In genomic region chr9:130262771-130263170, GRCh38 we compare ENCODE assay signal across 19 cellular contexts. TPM values are rescaled to one million over a fixed set of nuclear protein-coding genes. Genes with fewer than 3 reads are reported as not detected.
DNase-seq lines count a peak whose midpoint lies in the region; ATAC-seq, FAIRE-seq and TF ChIP-seq lines count a peak whose summit lies in the region.
"Had no signal": no experiment of that assay in that cellular context is flagged by ENCODE, and none has a peak within 500 bp of the region (broad histone marks: within the 10 kb centered on the region; RNA-seq: fewer than 3 reads in every experiment).

No MANE protein-coding gene starts in this region.

- H3K36me3 ChIP-seq in heart right ventricle (no peaks in the 10 kb centered on the region), H1 (ENCODE audit: control insufficient read depth in 2 of 4, insufficient read depth in 4 of 4, low read length in 3 of 4) (no peaks in the 10 kb centered on the region), muscle layer of colon (ENCODE audit: insufficient read depth, low read length) (no peaks in the 10 kb centered on the region), spleen (no peaks in the 10 kb centered on the region)
- H3K36me3 ChIP-seq: BLaER1 treated with 17β-estradiol and CSF1 and Interleukin-3, amounts not matched to agents 10 nM and 100 nM; HAP-1 had no signal

- peaks cover 11% of the 10 kb centered on the region; the same call in 1 of the 2 replicates for H3K23me2 ChIP-seq in H1 (ENCODE audit: low read depth, low read length)

- H3K79me1 ChIP-seq in H1 (ENCODE audit: low read depth, low read length): no peaks in the 10 kb centered on the region; the same call in 1 of the 2 replicates

- H2BK5ac ChIP-seq in H1 (ENCODE audit: low read depth, low read length): no peak overlapping the region

- no peak overlapping the region for H3K14ac ChIP-seq in H1 (ENCODE audit: insufficient read length)

- H2BK12ac ChIP-seq in H1 (ENCODE audit: low read depth, low read length): 0 out of 2 replicates have a peak overlapping the region, but pooled peaks have one; percentile 35

- no peak overlapping the region for H4K8ac ChIP-seq in H1 (ENCODE audit: extremely low read depth, insufficient read depth, low read length)

- no peak for ATAC-seq in heart right ventricle
- no peak for ATAC-seq in HG02610 (IDR thresholded peaks at IDR 0.05; ENCODE audit: unreplicated experiment)
- ATAC-seq: GM12878 had no signal

- no peak overlapping the region for H2AFZ ChIP-seq in H1 (ENCODE audit: low read length)

- TF ChIP-seq CTCF in heart right ventricle (IDR thresholded peaks at IDR 0.05) (no peak), H1 (IDR thresholded peaks at IDR 0.05; ENCODE audit: control extremely low read depth in 1 of 3, insufficient read depth in 1 of 3, low read depth in 1 of 3, low read length in 3 of 3) (no peak), spleen (IDR thresholded peaks at IDR 0.05 in 8 of 11, conservative IDR thresholded peaks at IDR 0.05 in 3 of 11) (no peak), dorsolateral prefrontal cortex (IDR thresholded peaks at IDR 0.05 in 54 of 56, conservative IDR thresholded peaks at IDR 0.05 in 2 of 56; ENCODE audit: low read depth in 1 of 56, partially characterized antibody in 56 of 56) (no peak)

- H3K9me3 ChIP-seq in heart right ventricle: no peaks in the 10 kb centered on the region
- H3K9me3 ChIP-seq in H1 (ENCODE audit: insufficient read depth in 2 of 2, low read depth in 1 of 2, low read length in 1 of 2): peaks cover 7 to 9% of the 10 kb centered on the region in 2 experiments
- H3K9me3 ChIP-seq in muscle layer of colon (ENCODE audit: low read length): no peaks in the 10 kb centered on the region
- peaks cover 0 to 5% (median 0%) of the 10 kb centered on the region in 8 donors for H3K9me3 ChIP-seq in spleen
- H3K9me3 ChIP-seq: HAP-1 had no signal

- no peak overlapping the region for H2BK120ac ChIP-seq in H1 (replicated peaks; ENCODE audit: low read depth, low read length)

- H2AK5ac ChIP-seq in H1 (ENCODE audit: low read depth, low read length): no peak overlapping the region

- no peak overlapping the region for H3K4ac ChIP-seq in H1 (replicated peaks; ENCODE audit: insufficient read length, low read depth, low read length)

- H3K79me2 ChIP-seq in H1 (ENCODE audit: control insufficient read depth in 1 of 2, insufficient read depth in 2 of 2, low read length in 2 of 2): no peaks in the 10 kb centered on the region

- H4K5ac ChIP-seq in H1 (ENCODE audit: insufficient read length, low read depth, low read length): no peak overlapping the region

- no peak overlapping the region for H3K18ac ChIP-seq in H1 (ENCODE audit: extremely low read depth, low read length)

- no peak overlapping the region for H3K4me2 ChIP-seq in H1 (ENCODE audit: insufficient read depth in 1 of 2, low read depth in 2 of 2, low read length in 2 of 2)

- H2BK15ac ChIP-seq in H1 (ENCODE audit: low read length): 0 out of 2 replicates have a peak overlapping the region, but pooled peaks have one; percentile 23

- no peak for TF ChIP-seq POLR2A in H1 (IDR thresholded peaks at IDR 0.05; ENCODE audit: control extremely low read depth in 1 of 2, low read depth in 2 of 2, low read length in 2 of 2)
- no peak for TF ChIP-seq POLR2A in spleen (IDR thresholded peaks at IDR 0.05)

- H3K9ac ChIP-seq in H1 (replicated peaks in 1 of 4; ENCODE audit: extremely low read depth in 1 of 4, low read depth in 3 of 4, low read length in 3 of 4) (no peak overlapping the region), muscle layer of colon (ENCODE audit: low read length) (no peak overlapping the region)
- H3K9ac ChIP-seq: BLaER1 treated with 17β-estradiol and CSF1 and Interleukin-3, amounts not matched to agents 10 nM and 100 nM had no signal

- 0 out of 2 replicates have a peak overlapping the region, but pooled peaks have one; percentile 34 for H2BK20ac ChIP-seq in H1 (ENCODE audit: low read length)

- H3K4me1 ChIP-seq in heart right ventricle (peaks cover 0 to 32% (median 14%) of the 10 kb centered on the region in 9 donors), H1 (replicated peaks in 1 of 4; ENCODE audit: control insufficient read depth in 3 of 4, insufficient read depth in 4 of 4, low read length in 3 of 4) (peaks cover 2 to 15% (median 5%) of the 10 kb centered on the region in 4 experiments), muscle layer of colon (ENCODE audit: insufficient read depth, low read length) (peaks cover 46% of the 10 kb centered on the region), spleen (peaks cover 0 to 15% (median 12%) of the 10 kb centered on the region in 6 donors)
- H3K4me1 ChIP-seq: HAP-1 had no signal

- intact Hi-C loops in cardiac septum (cut with DNase I): no loop called here
- intact Hi-C loops in heart right ventricle (cut with DNase I): loop anchor here in 4 of 10 donors (5.0 to 10.0 kb wide), 3 partner anchors 62 to 80 kb away; no protein-coding TSS in a partner anchor
- intact Hi-C loops in spleen (cut with DNase I; ENCODE audit: low total_unique reads): no loop called here
- intact Hi-C loops in dorsolateral prefrontal cortex (cut with DNase I): no loop called here

- CTCF ChIA-PET in H1 (lab: Charles Lee; ENCODE audit: partially characterized antibody): interaction anchor here (0.9 to 3.8 kb wide), 8 partner anchors 9 to 58 kb away, joined by 3 to 22 read pairs (median 6); no protein-coding TSS in a partner anchor

- no peaks in the 10 kb centered on the region for H4K20me1 ChIP-seq in H1 (replicated peaks in 1 of 2; ENCODE audit: control insufficient read depth in 1 of 2, insufficient read depth in 2 of 2, low read length in 2 of 2)

- no peak overlapping the region for H4K91ac ChIP-seq in H1 (replicated peaks; ENCODE audit: insufficient read length, low read length)

- H3K4me3 ChIP-seq in heart right ventricle: no peak overlapping the region
- no peak overlapping the region for H3K4me3 ChIP-seq in H1 (ENCODE audit: extremely low read depth in 1 of 4, insufficient read depth in 2 of 4, low read depth in 3 of 4, low read length in 4 of 4)
- no peak overlapping the region for H3K4me3 ChIP-seq in muscle layer of colon (ENCODE audit: low read depth in 1 of 2, low read length in 2 of 2)
- H3K4me3 ChIP-seq in spleen: no peak overlapping the region
- no peak overlapping the region for H3K4me3 ChIP-seq in dorsolateral prefrontal cortex
- H3K4me3 ChIP-seq: BLaER1 treated with 17β-estradiol and CSF1 and Interleukin-3, amounts not matched to agents 10 nM and 100 nM; GM12878; HAP-1 had no signal

- no peak overlapping the region for H3K23ac ChIP-seq in H1 (ENCODE audit: insufficient read length)

- peak overlapping the region in 2 of 10 donors; percentile 4 to 48 for H3K27ac ChIP-seq in heart right ventricle
- no peak overlapping the region for H3K27ac ChIP-seq in H1 (ENCODE audit: low read depth, low read length)
- H3K27ac ChIP-seq in muscle layer of colon (ENCODE audit: low read depth, low read length): peak overlapping the region; percentile 1
- H3K27ac ChIP-seq in spleen: no peak overlapping the region
- H3K27ac ChIP-seq in dorsolateral prefrontal cortex: no peak overlapping the region
- H3K27ac ChIP-seq: 22Rv1; BLaER1 treated with 17β-estradiol and CSF1 and Interleukin-3, amounts not matched to agents 10 nM and 100 nM had no signal

- TF ChIP-seq EP300 in H1 (IDR thresholded peaks at IDR 0.05; ENCODE audit: borderline replicate concordance in 1 of 2, low read depth in 2 of 2, low read length in 2 of 2): no peak

- H3K56ac ChIP-seq in H1 (replicated peaks; ENCODE audit: insufficient read length, low read depth, low read length): no peak overlapping the region

- POLR2A ChIA-PET in H1 (lab: Charles Lee; ENCODE audit: partially characterized antibody): no interaction called here

- 79 to 84% methylated on average over 7 of the region's 7 CpGs for WGBS in heart right ventricle, 2 donors
- 87% methylated on average over 7 of the region's 7 CpGs; no CpG with 5 or more reads in 1 of the 2 experiments for WGBS in H1 (ENCODE audit: extremely low coverage in 1 of 2, insufficient coverage in 1 of 2, insufficient read length in 1 of 2, insufficient replicate concordance in 2 of 2, low coverage in 1 of 2, low lambda C conversion rate in 2 of 2, missing lambda C conversion rate in 1 of 2), 2 experiments
- WGBS in spleen, 5 donors: 68 to 74% (median 74%) methylated on average over 7 of the region's 7 CpGs

- DNase-seq in cardiac septum (ENCODE audit: low spot score) (peak; percentile 29), heart right ventricle (no peak), H1 (ENCODE audit: low read depth in 1 of 2, low spot score in 2 of 2) (no peak), spleen (peak; percentile 29), SK-N-DZ (ENCODE audit: low spot score) (no peak), dorsolateral prefrontal cortex (no peak)
- DNase-seq: AML-193; Calu3; CD4-positive, CD25-positive, alpha-beta regulatory T cell; DMS 273 treated with DMSO at 0.1 percent for 48 hours; GOT3; IMR-90 had no signal

- no peak for FAIRE-seq in H1 (lab: Jason Lieb, UNC)
- FAIRE-seq: GM12878, GM18507 had no signal

- H3K27me3 ChIP-seq in heart right ventricle (peaks cover 0 to 84% (median 60%) of the 10 kb centered on the region in 7 donors), H1 (replicated peaks in 1 of 4; ENCODE audit: control insufficient read depth in 3 of 4, extremely low read depth in 1 of 4, insufficient read depth in 3 of 4, low read length in 3 of 4) (peaks cover 0 to 20% (median 14%) of the 10 kb centered on the region in 4 experiments; a peak in 6 of 7 replicates), muscle layer of colon (ENCODE audit: control insufficient read depth in 1 of 2, insufficient read depth in 2 of 2, low read length in 2 of 2) (no peaks in the 10 kb centered on the region), spleen (replicated peaks in 1 of 7) (peaks cover 4 to 100% (median 51%) of the 10 kb centered on the region in 7 donors), dorsolateral prefrontal cortex (peaks cover 0 to 51% (median 28%) of the 10 kb centered on the region in 45 donors)

- TF ChIP-seq RAD21 in H1 (IDR thresholded peaks at IDR 0.05 in 1 of 2, conservative IDR thresholded peaks at IDR 0.05 in 1 of 2; ENCODE audit: low read depth in 2 of 2, low read length in 2 of 2): no peak

RNA-seq across cellular contexts. Expression of gene HMCN2, which starts 2.8 kb away (rescaled TPM):
- 5.3 TPM for total RNA-seq in cardiac septum
- total RNA-seq in heart right ventricle: 1 to 10 TPM; 2.6 to 6.1 (median 4.9) TPM
- polyA plus RNA-seq in heart right ventricle: 10 to 100 TPM in 1 of 2 donors, 1 to 10 TPM in 1; 6.2 to 10.2 TPM
- total RNA-seq in H1 (2021; fragmentation: NEBNext Ultra II Directional; extraction: Animal tissue kit (Norgen Biotek cat#: 25700)): 7.9 and 9.1 TPM in 2 replicates
- polyA plus RNA-seq in H1 (2011; rRNA removed): 5.0 and 8.3 TPM in 2 replicates
- 6.4 TPM for polyA plus RNA-seq in H1 (2011; cell fraction: cytosol; rRNA removed)
- polyA plus RNA-seq in H1 (2011; cell fraction: nucleus; rRNA removed): 60.8 TPM
- polyA plus RNA-seq in H1 (2012, experiment 1 of 2): 3.3 to 10.7 TPM (median 7.7 TPM) in 4 replicates
- 2.3 TPM for polyA plus RNA-seq in H1 (2012, experiment 2 of 2)
- polyA plus RNA-seq in H1 (2013, experiment 1 of 2): 3.8 TPM
- polyA plus RNA-seq in H1 (2013, experiment 2 of 2): 2.5 TPM
- 4.6 and 7.6 TPM in 2 replicates for polyA minus RNA-seq in H1 (2011; rRNA and poly(A)+ RNA removed)
- polyA minus RNA-seq in H1 (2011; cell fraction: cytosol; rRNA and poly(A)+ RNA removed): 9.8 TPM
- polyA minus RNA-seq in H1 (2011; cell fraction: nucleus; rRNA and poly(A)+ RNA removed): 25.3 TPM
- total RNA-seq in spleen: 1 to 10 TPM in 2 of 7 donors, under 1 TPM in 5; 0.09 to 1.9 (median 0.67) TPM
- 1 to 10 TPM in 2 of 3 donors, under 1 TPM in 1; 0.39 to 1.7 (median 1.4) TPM for polyA plus RNA-seq in spleen
- 9.8 and 11.5 TPM in 2 replicates for polyA plus RNA-seq in SK-N-DZ (2014; cell fraction: cytosol; rRNA removed)
- 86.4 and 102 TPM in 2 replicates for polyA plus RNA-seq in SK-N-DZ (2014; cell fraction: nucleus; rRNA removed)
- total RNA-seq in dorsolateral prefrontal cortex: 1 to 10 TPM in 44 of 120 experiments, under 1 TPM in 76; 0.16 to 2.9 (median 0.85) TPM
- total RNA-seq: Calu3; CD4-positive, CD25-positive, alpha-beta regulatory T cell; GM12878; IMR-90 had no signal
- polyA plus RNA-seq: CD4-positive, CD25-positive, alpha-beta regulatory T cell had no signal

Comparison
In these comparisons a context has a peak if more than half of its experiments do, and no peak if none do; other contexts are left out.
1. DNase-seq: peak in cardiac septum (single experiment) and spleen (single experiment); none in heart right ventricle (0 of 2), H1 (0 of 2), SK-N-DZ (single experiment) and dorsolateral prefrontal cortex (0 of 10).